Comparison of ENCODE assay signal across 1 cellular context in genomic region chr11:76234704-76235232, GRCh38.
TF ChIP-seq lines count a peak whose summit lies in the region.

No MANE protein-coding gene starts in this region.

TF ChIP-seq in GM23338, 12 proteins besides CTCF, POLR2A, EP300 and RAD21 (continued from another document):
- TF ChIP-seq REST (IDR thresholded peaks at IDR 0.05; ENCODE audit: unreplicated experiment) (no peak), ZNF331 (CRISPR knock-in tag; IDR thresholded peaks at IDR 0.05; ENCODE audit: low read depth) (no peak), ZNF114 (CRISPR knock-in tag; IDR thresholded peaks at IDR 0.05) (no peak), ZNF462 (CRISPR knock-in tag; IDR thresholded peaks at IDR 0.05) (no peak), POLR2AphosphoS5 (IDR thresholded peaks at IDR 0.05; ENCODE audit: low read depth) (no peak), JUNB (IDR thresholded peaks at IDR 0.05; ENCODE audit: unreplicated experiment) (no peak), STAT1 (IDR thresholded peaks at IDR 0.05; ENCODE audit: unreplicated experiment) (no peak), NANOG (IDR thresholded peaks at IDR 0.05; ENCODE audit: borderline replicate concordance) (no peak)
TF ChIP-seq in GM23338: peak in this region for 0.
